ENCODE assay signal across 10 cellular contexts in the genomic region with DNA sequence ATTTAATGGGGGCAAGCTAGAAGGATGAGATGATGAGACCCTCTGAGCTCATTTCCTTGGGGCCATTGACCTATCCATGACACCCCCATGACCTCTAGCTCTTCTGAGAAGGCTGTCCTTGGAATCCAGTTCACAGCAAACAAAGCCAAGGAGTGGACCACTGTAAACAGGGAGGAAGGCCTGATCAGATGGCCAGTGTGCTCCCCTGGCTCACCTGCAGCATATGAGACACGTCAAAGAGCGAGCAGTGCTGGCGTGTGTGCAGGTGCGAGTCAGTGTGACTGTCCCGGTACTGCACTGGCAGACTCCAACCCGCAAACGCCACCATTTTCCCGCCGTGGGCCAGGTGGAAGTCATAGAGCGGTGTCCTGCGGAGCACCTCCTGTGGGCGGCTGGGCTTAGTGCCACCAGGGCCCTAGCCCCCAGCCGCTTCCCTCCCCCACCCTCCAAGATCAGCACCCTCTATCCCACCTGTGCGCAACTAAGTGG. TPM values are rescaled to one million over a fixed set of nuclear protein-coding genes. Genes with fewer than 3 reads are reported as not detected.
DNase-seq lines count a peak whose midpoint lies in the region; ATAC-seq and TF ChIP-seq lines count a peak whose summit lies in the region.
"Had no signal": no experiment of that assay in that cellular context is flagged by ENCODE, and none has a peak within 500 bp of the region (broad histone marks: within the 10 kb centered on the region; RNA-seq: fewer than 3 reads in every experiment).

No MANE protein-coding gene starts in this region.

- peaks cover 9% of the 10 kb centered on the region for H3K4me1 Mint-ChIP-seq in brain

- peaks cover 5% of the 10 kb centered on the region for H3K36me3 ChIP-seq in H7 (replicated peaks; ENCODE audit: control insufficient read depth, insufficient read depth, low read length)
- H3K36me3 ChIP-seq in iPS-20b (ENCODE audit: insufficient read depth, low read depth, low read length) = peaks cover 6% of the 10 kb centered on the region; the same call in 1 of the 2 replicates
- peaks cover 8% of the 10 kb centered on the region for H3K36me3 ChIP-seq in rectal smooth muscle tissue (ENCODE audit: control insufficient read depth, insufficient read depth, low read length)

- no peak for DNase-seq in H7
- DNase-seq in middle frontal gyrus (ENCODE audit: extremely low spot score, low spot score) = no peak
- no peak for DNase-seq in C1 segment of cervical spinal cord (lab: John Stamatoyannopoulos, UW)
- DNase-seq: NCI-H1436 treated with DMSO at 0.1 percent for 48 hours had no signal

- H3K27me3 ChIP-seq in H7 (ENCODE audit: control insufficient read depth, insufficient read depth, low read length) (no peaks in the 10 kb centered on the region), iPS-20b (ENCODE audit: insufficient read depth, low read length) (no peaks in the 10 kb centered on the region), rectal smooth muscle tissue (ENCODE audit: control insufficient read depth, insufficient read depth, low read length) (no peaks in the 10 kb centered on the region)

- H3K4me3 Mint-ChIP-seq in brain = peak overlapping the region; percentile 73 to 89 (median 76)

- no peaks in the 10 kb centered on the region for H3K9me3 ChIP-seq in iPS-20b (ENCODE audit: insufficient read depth, low read depth, low read length)

- H3K9ac ChIP-seq in iPS-20b (ENCODE audit: low read depth, low read length) (peak overlapping the region; percentile 84), rectal smooth muscle tissue (ENCODE audit: low read length) (no peak overlapping the region)

- peaks cover 2% of the 10 kb centered on the region for H3K27me3 Mint-ChIP-seq in brain

- H3K36me3 Mint-ChIP-seq in brain = peaks cover 16% of the 10 kb centered on the region

- peak overlapping the region; percentile 14 to 94 (median 48) for H3K27ac Mint-ChIP-seq in brain
- H3K27ac Mint-ChIP-seq: activated T-cell treated with anti-CD3 and anti-CD28 coated beads, Interleukin-2, amount 50 U/mL, for 72 hours had no signal

- H3K4me1 ChIP-seq in iPS-20b (ENCODE audit: insufficient read depth, low read length) (peaks cover 9% of the 10 kb centered on the region), rectal smooth muscle tissue (ENCODE audit: control insufficient read depth, insufficient read depth, low read length) (peaks cover 2% of the 10 kb centered on the region)

- H3K27ac ChIP-seq in iPS-20b (ENCODE audit: low read length) (peak overlapping the region; percentile 23), rectal smooth muscle tissue (ENCODE audit: low read depth, low read length) (peak overlapping the region; percentile 40)

- TF ChIP-seq CTCF in brain (conservative IDR thresholded peaks at IDR 0.05) = no peak

- H3K4me3 ChIP-seq in H7 (ENCODE audit: insufficient read depth, low read depth, low read length) = peak overlapping the region; percentile 55
- peak overlapping the region; percentile 92 for H3K4me3 ChIP-seq in iPS-20b (ENCODE audit: low read length)
- H3K4me3 ChIP-seq in rectal smooth muscle tissue (ENCODE audit: low read length) = peak overlapping the region; percentile 63

- no peaks in the 10 kb centered on the region for H3K9me3 Mint-ChIP-seq in brain
- H3K9me3 Mint-ChIP-seq: activated T-cell treated with anti-CD3 and anti-CD28 coated beads, Interleukin-2, amount 50 U/mL, for 72 hours had no signal

- ATAC-seq in GM18519 (IDR thresholded peaks at IDR 0.05; ENCODE audit: low FRiP score, unreplicated experiment) (no peak), HG03460 (IDR thresholded peaks at IDR 0.05; ENCODE audit: unreplicated experiment) (no peak)

RNA-seq across cellular contexts. Expression of a gene that starts 0.3 kb away (rescaled TPM):
- 48.1 and 60.4 TPM in 2 replicates for total RNA-seq in H7 (2014; rRNA removed; shearing (Covaris generic))
- 2.7 TPM for polyA plus RNA-seq in brain (ENCODE audit: insufficient read depth, low read depth, low replicate concordance)

RNA-seq across cellular contexts. Expression of a gene that starts 7.2 kb away (rescaled TPM):
- 5.2 and 5.7 TPM in 2 replicates for total RNA-seq in H7 (2014; rRNA removed; shearing (Covaris generic))
- 13.2 TPM for polyA plus RNA-seq in brain (ENCODE audit: insufficient read depth, low read depth, low replicate concordance)

RNA-seq across cellular contexts. Expression of a gene that starts 9.7 kb away (rescaled TPM):
- total RNA-seq in H7 (2014; rRNA removed; shearing (Covaris generic)) = 5.8 and 10.9 TPM in 2 replicates
- polyA plus RNA-seq in brain (ENCODE audit: insufficient read depth, low read depth, low replicate concordance) = 56.6 TPM

RNA-seq across cellular contexts. Expression of a gene that starts 10.2 kb away (rescaled TPM):
- total RNA-seq in H7 (2014; rRNA removed; shearing (Covaris generic)) = 377 and 386 TPM in 2 replicates
- polyA plus RNA-seq in brain (ENCODE audit: insufficient read depth, low read depth, low replicate concordance) = 385 TPM

RNA-seq across cellular contexts. Expression of a gene that starts 48.1 kb away (rescaled TPM):
- total RNA-seq in H7 (2014; rRNA removed; shearing (Covaris generic)) = 80.4 and 87.4 TPM in 2 replicates
- 54.5 TPM for polyA plus RNA-seq in brain (ENCODE audit: insufficient read depth, low read depth, low replicate concordance)
